In genomic region chr5:112492291-112492690, GRCh38 we compare ENCODE assay signal across 8 cellular contexts.
DNase-seq lines count a peak whose midpoint lies in the region; ATAC-seq, FAIRE-seq and TF ChIP-seq lines count a peak whose summit lies in the region.

No MANE protein-coding gene starts in this region.

- H3K9ac ChIP-seq in endothelial cell of umbilical vein (replicated peaks; ENCODE audit: extremely low read depth, insufficient read depth, low read length), result no peak overlapping the region

- no peaks in the 10 kb centered on the region for H3K9me1 ChIP-seq in endothelial cell of umbilical vein (replicated peaks; ENCODE audit: control insufficient read depth, extremely low read depth, insufficient read depth, low read length)

- H3K27me3 ChIP-seq in SJSA1 (replicated peaks) (peaks cover 4% of the 10 kb centered on the region; the same call in 1 of the 2 replicates), endothelial cell of umbilical vein (ENCODE audit: control insufficient read depth in 2 of 2, insufficient read depth in 2 of 2, low read length in 2 of 2) (peaks cover 0 to 4% of the 10 kb centered on the region in 2 experiments)

- dilution Hi-C loops in endothelial cell of umbilical vein (cut with MboI; ENCODE audit: extremely low pct_ligation_motif_present, low sequenced_read_pairs), result no loop called here

- TF ChIP-seq POLR2A in endothelial cell of umbilical vein (IDR thresholded peaks at IDR 0.05; ENCODE audit: low read depth, low read length), result no peak

- BruUV-seq in endothelial cell of umbilical vein (replicated peaks; lab: Mats Ljungman, UMichigan), result no TSS peak

- peaks cover 0 to 2% (median 0%) of the 10 kb centered on the region in 7 donors for H3K9me3 Mint-ChIP-seq in naive B cell

- intact Hi-C loops in endothelial cell of umbilical vein (cut with micrococcal nuclease), result loop anchor here (1.0 to 2.0 kb wide), 4 partner anchors 20 to 317 kb away; no protein-coding TSS in a partner anchor

- peaks cover 6 to 35% (median 16%) of the 10 kb centered on the region in 3 donors for H3K27me3 Mint-ChIP-seq in naive B cell

- peak; percentile 54 for DNase-seq in activated CD8-positive, alpha-beta memory T cell treated with anti-CD3 and anti-CD28 coated beads, Interleukin-2, amount 50 U/mL, for 48 hours
- DNase-seq in activated CD8-positive, alpha-beta memory T cell treated with anti-CD3 and anti-CD28 coated beads, Interleukin-2, amount 50 U/mL, for 4 hours, result no peak
- peak; percentile 56 for DNase-seq in HT1080 (ENCODE audit: low read depth)
- DNase-seq in SJSA1 (ENCODE audit: low read depth in 1 of 2, low spot score in 2 of 2), result peak; percentile 46 to 64
- DNase-seq in endothelial cell of umbilical vein (ENCODE audit: low read depth, low spot score), result peak; percentile 92
- DNase-seq in naive B cell, result peak; percentile 6
- no peak for DNase-seq in DMS153 (lab: John Stamatoyannopoulos, UW)

- H4K20me1 ChIP-seq in endothelial cell of umbilical vein (replicated peaks; ENCODE audit: control insufficient read depth, extremely low read depth, insufficient read depth, low read length), result no peaks in the 10 kb centered on the region

- no peaks in the 10 kb centered on the region for H3K36me3 ChIP-seq in SJSA1
- no peaks in the 10 kb centered on the region for H3K36me3 ChIP-seq in endothelial cell of umbilical vein (ENCODE audit: control insufficient read depth in 2 of 2, extremely low read depth in 1 of 2, insufficient read depth in 2 of 2, low read length in 2 of 2)

- no peaks in the 10 kb centered on the region for H3K79me2 ChIP-seq in endothelial cell of umbilical vein (ENCODE audit: control insufficient read depth, insufficient read depth, low read length)

- H3K4me1 Mint-ChIP-seq in naive B cell, result peaks cover 0 to 4% (median 3%) of the 10 kb centered on the region in 3 donors

- H3K4me1 ChIP-seq in SJSA1 (replicated peaks), result no peaks in the 10 kb centered on the region
- no peaks in the 10 kb centered on the region for H3K4me1 ChIP-seq in endothelial cell of umbilical vein (ENCODE audit: control insufficient read depth, extremely low read depth, insufficient read depth, low read length)

- H3K9me3 ChIP-seq in SJSA1 (replicated peaks) (0 out of 2 replicates have a peak, but pooled peaks cover 2% of the 10 kb centered on the region), endothelial cell of umbilical vein (replicated peaks; ENCODE audit: control insufficient read depth, insufficient read depth, low read length) (no peaks in the 10 kb centered on the region)

- FAIRE-seq in endothelial cell of umbilical vein (lab: Jason Lieb, UNC), result peak; percentile 86

- H3K27ac ChIP-seq in SJSA1, result no peak overlapping the region
- no peak overlapping the region for H3K27ac ChIP-seq in endothelial cell of umbilical vein (ENCODE audit: insufficient read depth, low read depth, low read length)

- ATAC-seq in GM21825 (IDR thresholded peaks at IDR 0.05; ENCODE audit: unreplicated experiment), result peak; percentile 95
- peak; percentile 89 to 99 for ATAC-seq in naive B cell (ENCODE audit: low read depth in 2 of 2)

- CTCF ChIA-PET in endothelial cell of umbilical vein (lab: Charles Lee), result interaction anchor here (0.5 to 3.4 kb wide), 29 partner anchors 11 to 331 kb away, joined by 3 to 53 read pairs (median 5); partner anchors contain the start of gene EPB41L4A

- no peaks in the 10 kb centered on the region for H3K36me3 Mint-ChIP-seq in naive B cell

- peak overlapping the region; percentile 38 for H2AFZ ChIP-seq in endothelial cell of umbilical vein (ENCODE audit: low read depth, low read length)

- TF ChIP-seq CTCF in endothelial cell of umbilical vein (IDR thresholded peaks at IDR 0.05; ENCODE audit: extremely low read depth in 1 of 2, insufficient read depth in 1 of 2, low read depth in 1 of 2, low read length in 2 of 2), result peak; percentile 77 to 84

- H3K27ac Mint-ChIP-seq in naive B cell, result peak overlapping the region in 1 of 6 donors; percentile 4

- H3K4me3 ChIP-seq in SJSA1, result no peak overlapping the region
- no peak overlapping the region for H3K4me3 ChIP-seq in endothelial cell of umbilical vein (replicated peaks in 1 of 3; ENCODE audit: insufficient read depth in 1 of 3, low read depth in 1 of 3, low read length in 3 of 3)

- H3K4me3 Mint-ChIP-seq in naive B cell, result no peak overlapping the region

- POLR2A ChIA-PET in endothelial cell of umbilical vein (lab: Charles Lee), result interaction anchor here (1.0 kb wide), 1 partner anchor 72 kb away, joined by 4 read pairs; no protein-coding TSS in a partner anchor

- H3K4me2 ChIP-seq in endothelial cell of umbilical vein (ENCODE audit: insufficient read depth, low read length), result peak overlapping the region; percentile 43

TF ChIP-seq in endothelial cell of umbilical vein, 7 proteins besides CTCF, POLR2A, EP300 and RAD21:
- TF ChIP-seq MYC (IDR thresholded peaks at IDR 0.05; ENCODE audit: low read depth, low read length) (no peak), JUN (IDR thresholded peaks at IDR 0.05; ENCODE audit: borderline replicate concordance, insufficient read depth, insufficient read length, low read depth) (peak; percentile 56), FOS (IDR thresholded peaks at IDR 0.05; ENCODE audit: borderline replicate concordance, insufficient read depth, low read length) (peak; percentile 64)

Comparison
In these comparisons a context has a peak if more than half of its experiments do, and no peak if none do; other contexts are left out.
1. DNase-seq: peak in activated CD8-positive, alpha-beta memory T cell treated with anti-CD3 and anti-CD28 coated beads, Interleukin-2, amount 50 U/mL, for 48 hours (single experiment), HT1080 (single experiment), SJSA1 (2 of 2), endothelial cell of umbilical vein (single experiment) and naive B cell (single experiment); none in activated CD8-positive, alpha-beta memory T cell treated with anti-CD3 and anti-CD28 coated beads, Interleukin-2, amount 50 U/mL, for 4 hours (single experiment) and DMS153 (single experiment).